ENCODE assay signal across 20 cellular contexts in the genomic region with DNA sequence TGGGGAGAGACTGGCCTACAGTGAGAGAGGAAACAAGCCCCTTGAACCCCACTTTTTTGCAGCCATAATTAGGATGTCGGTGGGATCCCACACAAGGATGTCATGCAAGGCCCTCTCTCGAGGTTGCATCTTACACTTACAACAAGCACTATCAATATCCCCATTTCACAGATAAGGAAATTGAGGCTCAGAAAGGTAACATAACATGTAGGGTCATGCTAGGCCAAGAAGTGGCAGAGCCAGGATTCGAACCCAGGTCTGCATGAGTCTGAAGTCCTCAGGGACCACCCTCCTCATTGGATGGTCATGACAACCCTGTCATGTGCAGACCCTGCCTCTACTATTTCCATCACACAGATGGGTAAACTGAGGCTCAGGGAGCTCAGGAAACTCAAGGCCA.
"Had no signal": no experiment of that assay in that cellular context is flagged by ENCODE, and none has a peak within 500 bp of the region (broad histone marks: within the 10 kb centered on the region; RNA-seq: fewer than 3 reads in every experiment).

No MANE protein-coding gene starts in this region.

- H3K9me3 ChIP-seq: SK-N-SH had no signal

- H3K27ac ChIP-seq: KMS-11, RWPE1 had no signal

- FAIRE-seq: HepG2 had no signal

- H3K4me2 ChIP-seq: KMS-11, SK-N-SH had no signal

- H3K9ac ChIP-seq: KMS-11, SK-N-SH had no signal

- DNase-seq: IMR-90, Kasumi-1, MM.1S, NCI-H1092 treated with DMSO at 0.1 percent for 48 hours, NCI-H1436, NCI-H187, NCI-H2029, NCI-H2081 treated with DMSO at 0.1 percent for 48 hours, NCI-H2171, NCI-H226, NCI-H446, NCI-H510A, NCI-H524 treated with DMSO at 0.1 percent for 48 hours, NCI-H69, NCI-H774, SHP77, SK-N-SH had no signal
